Comparison of ENCODE assay signal across 10 cellular contexts in the genomic region with DNA sequence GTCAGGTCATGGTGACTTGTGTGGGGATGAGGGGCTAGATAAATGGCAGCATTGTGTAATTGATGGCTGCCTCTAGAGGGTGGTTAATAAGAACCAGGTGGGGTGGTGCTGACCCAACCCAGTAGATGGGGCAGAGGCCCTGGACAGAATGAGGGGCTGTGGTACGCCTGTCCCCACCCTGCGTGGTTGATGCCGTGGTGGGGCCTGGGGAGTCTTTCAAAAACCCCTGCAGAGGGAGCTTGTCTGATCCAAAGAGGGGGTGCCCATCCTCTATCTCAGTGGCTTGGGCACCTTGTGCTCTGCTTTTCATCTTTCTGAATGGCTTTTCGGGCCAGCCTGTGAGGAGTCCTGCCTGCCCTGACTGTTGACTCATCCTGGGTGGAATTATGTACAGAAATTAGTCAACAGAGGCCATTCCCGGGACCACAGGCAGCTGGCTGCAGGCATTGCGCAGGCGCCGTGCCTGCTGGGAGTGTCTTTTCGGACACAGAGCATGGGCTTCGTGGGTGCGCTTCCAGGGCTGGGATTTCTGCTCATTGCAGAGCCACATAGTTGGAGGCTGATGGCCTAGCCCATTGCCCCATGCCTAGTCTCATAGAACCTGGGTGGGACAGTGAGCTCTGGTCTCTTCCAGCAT.
DNase-seq lines count a peak whose midpoint lies in the region; ATAC-seq, FAIRE-seq and TF ChIP-seq lines count a peak whose summit lies in the region.
"Had no signal": no experiment of that assay in that cellular context is flagged by ENCODE, and none has a peak within 500 bp of the region (broad histone marks: within the 10 kb centered on the region; RNA-seq: fewer than 3 reads in every experiment).

No MANE protein-coding gene starts in this region.

- peak; percentile 41 for FAIRE-seq in H54 (lab: Jason Lieb, UNC)
- FAIRE-seq: colon had no signal

- ATAC-seq in GM21515 (IDR thresholded peaks at IDR 0.05; ENCODE audit: unreplicated experiment) (no peak), HG03439 (IDR thresholded peaks at IDR 0.05; ENCODE audit: unreplicated experiment) (no peak)

- H3K4me3 ChIP-seq in SJCRH30 (no peak overlapping the region), fibroblast of pulmonary artery (replicated peaks; ENCODE audit: low read depth, low read length) (no peak overlapping the region)

- H3K27me3 ChIP-seq in SJCRH30 = no peaks in the 10 kb centered on the region

- TF ChIP-seq CTCF in fibroblast of pulmonary artery (IDR thresholded peaks at IDR 0.05; ENCODE audit: low read length, missing control alignments) = no peak

- H3K9me3 ChIP-seq in SJCRH30 (replicated peaks) = no peaks in the 10 kb centered on the region

- H3K4me1 ChIP-seq in SJCRH30 = peaks cover 6% of the 10 kb centered on the region

- DNase-seq in H54 (ENCODE audit: insufficient read length, low spot score) (peak; percentile 97), SJCRH30 (peak; percentile 42 to 56), fibroblast of pulmonary artery (ENCODE audit: low read depth) (peak; percentile 13), ureter (ENCODE audit: low spot score) (peak; percentile 76)
- no peak for DNase-seq in stimulated activated CD4-positive, alpha-beta T cell treated with anti-CD3 and anti-CD28 coated beads, Interleukin-4, amount 100 ng/mL, for 24 hours
- DNase-seq: activated T-cell treated with anti-CD3 and anti-CD28 coated beads, Interleukin-2, amount 50 U/mL, for 1 hour; NCI-H526 had no signal

- no peaks in the 10 kb centered on the region for H3K36me3 ChIP-seq in SJCRH30

- no peak for TF ChIP-seq POLR2A in H54 (IDR thresholded peaks at IDR 0.05; ENCODE audit: low read depth, low read length)

- H3K27ac ChIP-seq in SJCRH30 = no peak overlapping the region
